20 cellular contexts compared by ENCODE assay signal in genomic region chr11:119745112-119745511, GRCh38. TPM values are rescaled to one million over a fixed set of nuclear protein-coding genes. Genes with fewer than 3 reads are reported as not detected.
DNase-seq lines count a peak whose midpoint lies in the region; ATAC-seq and TF ChIP-seq lines count a peak whose summit lies in the region.
"Had no signal": no experiment of that assay in that cellular context is flagged by ENCODE, and none has a peak within 500 bp of the region (broad histone marks: within the 10 kb centered on the region; RNA-seq: fewer than 3 reads in every experiment).

No MANE protein-coding gene starts in this region.

- H3F3A ChIP-seq in neural progenitor cell (ENCODE audit: low read depth): peaks cover 12% of the 10 kb centered on the region

- intact Hi-C loops in spleen (cut with DNase I; ENCODE audit: low total_unique reads): no loop called here

- WGBS in spleen, 5 donors: 67 to 78% (median 74%) methylated on average over 4 to 5 of the region's 5 CpGs

- H3K9me3 ChIP-seq in neural progenitor cell (ENCODE audit: low read depth) (no peaks in the 10 kb centered on the region), spleen (no peaks in the 10 kb centered on the region)
- H3K9me3 ChIP-seq: BLaER1 treated with 17β-estradiol and CSF1 and Interleukin-3, amounts not matched to agents 10 nM and 100 nM had no signal

- TF ChIP-seq CTCF in neural progenitor cell (IDR thresholded peaks at IDR 0.05) (no peak), spleen (IDR thresholded peaks at IDR 0.05 in 8 of 11, conservative IDR thresholded peaks at IDR 0.05 in 3 of 11) (no peak)

- no peak overlapping the region for H3K4me3 ChIP-seq in neural progenitor cell
- no peak overlapping the region for H3K4me3 ChIP-seq in spleen
- H3K4me3 ChIP-seq: BLaER1 treated with 17β-estradiol and CSF1 and Interleukin-3, amounts not matched to agents 10 nM and 100 nM; GM12878; GM23248 had no signal

- H3K36me3 Mint-ChIP-seq in neural progenitor cell: no peaks in the 10 kb centered on the region
- H3K36me3 Mint-ChIP-seq: CD4-positive, CD25-positive, alpha-beta regulatory T cell; CD8-positive, alpha-beta memory T cell had no signal

- peak; percentile 48 for DNase-seq in activated effector memory CD4-positive, alpha-beta T cell treated with anti-CD3 and anti-CD28 coated beads, Interleukin-2, amount 50 U/mL, for 16 hours
- DNase-seq in activated effector memory CD4-positive, alpha-beta T cell treated with Interleukin-2 at 50 U/mL for 16 hours: no peak
- DNase-seq in neural progenitor cell (ENCODE audit: low spot score) (no peak), spleen (peak; percentile 47), inferior parietal cortex (ENCODE audit: extremely low spot score) (no peak)
- DNase-seq in NK-92 treated with Interleukin-12 subunit alpha and Interleukin-12 subunit beta, amount 100 ng/mL, for 24 hours (lab: John Stamatoyannopoulos, UW): no peak
- DNase-seq: CD4-positive, CD25-positive, alpha-beta regulatory T cell; CD8-positive, alpha-beta memory T cell; COR-L47; DMS 273 treated with DMSO at 0.1 percent for 48 hours; DMS53; DND-41; EL; GM23248; HCEC 1CT had no signal

- no peak overlapping the region for H2AFZ ChIP-seq in neural progenitor cell (replicated peaks)
- H2AFZ ChIP-seq: GM23248 had no signal

- H3K4me1 ChIP-seq in neural progenitor cell: peaks cover 5% of the 10 kb centered on the region
- H3K4me1 ChIP-seq in spleen: peaks cover 0 to 22% (median 13%) of the 10 kb centered on the region in 6 donors

- H3K36me3 ChIP-seq in neural progenitor cell (no peaks in the 10 kb centered on the region), spleen (no peaks in the 10 kb centered on the region)
- H3K36me3 ChIP-seq: BLaER1 treated with 17β-estradiol and CSF1 and Interleukin-3, amounts not matched to agents 10 nM and 100 nM had no signal

- H3K4me2 ChIP-seq in neural progenitor cell: no peak overlapping the region
- H3K4me2 ChIP-seq: BLaER1 treated with 17β-estradiol and CSF1 and Interleukin-3, amounts not matched to agents 10 nM and 100 nM had no signal

- no peak for ATAC-seq in GM21367 (IDR thresholded peaks at IDR 0.05; ENCODE audit: unreplicated experiment)
- ATAC-seq: GM12878 had no signal

- no peaks in the 10 kb centered on the region for H3K9me3 Mint-ChIP-seq in neural progenitor cell
- H3K9me3 Mint-ChIP-seq: CD8-positive, alpha-beta memory T cell had no signal

- H3K27me3 Mint-ChIP-seq in neural progenitor cell (ENCODE audit: insufficient read depth, low read depth): peaks cover 28% of the 10 kb centered on the region

- no peak for TF ChIP-seq POLR2A in spleen (IDR thresholded peaks at IDR 0.05)

- no peak overlapping the region for H3K4me3 Mint-ChIP-seq in neural progenitor cell
- H3K4me3 Mint-ChIP-seq: B cell; CD4-positive, CD25-positive, alpha-beta regulatory T cell; CD8-positive, alpha-beta memory T cell had no signal

- H3K4me1 Mint-ChIP-seq in neural progenitor cell: peaks cover 19% of the 10 kb centered on the region

- no peaks in the 10 kb centered on the region for H3K79me2 ChIP-seq in neural progenitor cell (ENCODE audit: low read depth)

- H3K27me3 ChIP-seq in neural progenitor cell (peaks cover 32% of the 10 kb centered on the region), spleen (replicated peaks in 1 of 7) (peaks cover 0 to 73% (median 27%) of the 10 kb centered on the region in 7 donors)

- H3K9ac ChIP-seq in neural progenitor cell: no peak overlapping the region
- H3K9ac ChIP-seq: BLaER1 treated with 17β-estradiol and CSF1 and Interleukin-3, amounts not matched to agents 10 nM and 100 nM; GM23248 had no signal

- H3K27ac ChIP-seq in neural progenitor cell: no peak overlapping the region
- no peak overlapping the region for H3K27ac ChIP-seq in spleen
- H3K27ac ChIP-seq: 22Rv1; BLaER1 treated with 17β-estradiol and CSF1 and Interleukin-3, amounts not matched to agents 10 nM and 100 nM; GM23248 had no signal

- H4K20me1 ChIP-seq in neural progenitor cell (ENCODE audit: low read depth): no peaks in the 10 kb centered on the region

- H3K27ac Mint-ChIP-seq in neural progenitor cell: peak overlapping the region; percentile 25
- H3K27ac Mint-ChIP-seq: B cell; CD4-positive, CD25-positive, alpha-beta regulatory T cell had no signal

RNA-seq across cellular contexts. Expression of gene NECTIN1, which starts 16.1 kb away (rescaled TPM):
- total RNA-seq in neural progenitor cell (ENCODE audit: low replicate concordance) (19.5 and 27.4 TPM in 2 replicates), spleen (10 to 100 TPM in 1 of 7 donors, 1 to 10 TPM in 6; 4.6 to 16.2 (median 7.7) TPM)
- 1 to 10 TPM in 2 of 3 donors, under 1 TPM in 1; 0.67 to 2.3 (median 1.1) TPM for polyA plus RNA-seq in spleen

Comparison
In these comparisons a context has a peak if more than half of its experiments do, and no peak if none do; other contexts are left out.
1. DNase-seq: peak in activated effector memory CD4-positive, alpha-beta T cell treated with anti-CD3 and anti-CD28 coated beads, Interleukin-2, amount 50 U/mL, for 16 hours (single experiment) and spleen (single experiment); none in activated effector memory CD4-positive, alpha-beta T cell treated with Interleukin-2 at 50 U/mL for 16 hours (single experiment), neural progenitor cell (single experiment), inferior parietal cortex (single experiment) and NK-92 treated with Interleukin-12 subunit alpha and Interleukin-12 subunit beta, amount 100 ng/mL, for 24 hours (single experiment).